Comparison of ENCODE assay signal across 8 cellular contexts in genomic region chr7:151226560-151226874, GRCh38.
A peak's percentile ranks its signal among the peaks of the same experiment; 100 is the strongest.
DNase-seq lines count a peak whose midpoint lies in the region; ATAC-seq and TF ChIP-seq lines count a peak whose summit lies in the region.

No MANE protein-coding gene starts in this region.

- ATAC-seq in GM19372 (IDR thresholded peaks at IDR 0.05; ENCODE audit: low read depth, unreplicated experiment) (peak; percentile 2), GM18520 (IDR thresholded peaks at IDR 0.05; ENCODE audit: unreplicated experiment) (no peak)

- H3K4me3 ChIP-seq in NB4 (ENCODE audit: low read depth, low read length): peak overlapping the region; percentile 93
- H3K4me3 ChIP-seq in epithelial cell of esophagus (ENCODE audit: low read length): peak overlapping the region; percentile 85
- peak overlapping the region; percentile 73 for H3K4me3 ChIP-seq in parathyroid adenoma (ENCODE audit: low read depth, low read length)

- no peak overlapping the region for H3K27ac ChIP-seq in parathyroid adenoma

- peak overlapping the region; percentile 89 for H3K4me2 ChIP-seq in parathyroid adenoma (ENCODE audit: low read length)

- no peaks in the 10 kb centered on the region for H3K36me3 ChIP-seq in parathyroid adenoma (ENCODE audit: control insufficient read depth, insufficient read depth, low read length)

- TF ChIP-seq CTCF in NB4 (IDR thresholded peaks at IDR 0.05; ENCODE audit: low read depth, low read length) (no peak), epithelial cell of esophagus (IDR thresholded peaks at IDR 0.05; ENCODE audit: insufficient read depth, low read depth, low read length, missing control alignments) (no peak), parathyroid adenoma (IDR thresholded peaks at IDR 0.05) (no peak)

- peak overlapping the region; percentile 69 for H2AFZ ChIP-seq in parathyroid adenoma

- no peak for TF ChIP-seq POLR2A in NB4 (IDR thresholded peaks at IDR 0.05; ENCODE audit: extremely low read depth, insufficient read length)

- no peaks in the 10 kb centered on the region for H3K9me3 ChIP-seq in parathyroid adenoma (ENCODE audit: control insufficient read depth, low read length)

- no peak overlapping the region for H3K9ac ChIP-seq in parathyroid adenoma

- H3K27me3 ChIP-seq in parathyroid adenoma (ENCODE audit: control insufficient read depth, insufficient read depth, low read length): no peaks in the 10 kb centered on the region

- no peak for DNase-seq in NB4 (ENCODE audit: low read depth)
- no peak for DNase-seq in epithelial cell of esophagus (ENCODE audit: low read depth)
- DNase-seq in DMS53 (lab: John Stamatoyannopoulos, UW): no peak
- no peak for DNase-seq in NCI-H2107 (lab: John Stamatoyannopoulos, UW)
- no peak for DNase-seq in COR-L47 (lab: John Stamatoyannopoulos, UW)

- H3K79me2 ChIP-seq in parathyroid adenoma: peaks cover 21% of the 10 kb centered on the region

- peaks cover 14% of the 10 kb centered on the region for H3K4me1 ChIP-seq in parathyroid adenoma
